ENCODE assay signal across 8 cellular contexts in genomic region chr18:22563098-22563707, GRCh38.
DNase-seq lines count a peak whose midpoint lies in the region; ATAC-seq and TF ChIP-seq lines count a peak whose summit lies in the region.

No MANE protein-coding gene starts in this region.

- H3K4me3 ChIP-seq in RWPE2 (ENCODE audit: severe bottlenecking), result no peak overlapping the region

- H3K27ac ChIP-seq in RWPE2 (ENCODE audit: poor library complexity, severe bottlenecking), result no peak overlapping the region

- TF ChIP-seq RAD21 in Ishikawa (IDR thresholded peaks at IDR 0.05; ENCODE audit: low read depth), result peak; percentile 90

- TF ChIP-seq EP300 in Ishikawa (IDR thresholded peaks at IDR 0.05; ENCODE audit: borderline replicate concordance), result no peak

- no peaks in the 10 kb centered on the region for H3K9me3 ChIP-seq in RWPE2 (ENCODE audit: severe bottlenecking)

- H3K36me3 ChIP-seq in RWPE2 (ENCODE audit: low read depth), result no peaks in the 10 kb centered on the region

- ATAC-seq in GM19438 (IDR thresholded peaks at IDR 0.05; ENCODE audit: low read depth, unreplicated experiment) (peak; percentile 62), RWPE2 (ENCODE audit: low read depth) (peak; percentile 96)

- no peaks in the 10 kb centered on the region for H3K27me3 ChIP-seq in RWPE2 (ENCODE audit: insufficient read depth, poor library complexity, severe bottlenecking)

- peak; percentile 93 for TF ChIP-seq CTCF in RWPE2 (IDR thresholded peaks at IDR 0.05; ENCODE audit: poor library complexity, severe bottlenecking)

- H3K4me1 ChIP-seq in RWPE2 (ENCODE audit: insufficient read depth, poor library complexity, severe bottlenecking), result peaks cover 13% of the 10 kb centered on the region

- DNase-seq in DMS153 treated with DMSO at 0.1 percent for 48 hours (lab: John Stamatoyannopoulos, UW; ENCODE audit: unreplicated experiment) (peak; percentile 64), RWPE2 (ENCODE audit: low spot score) (no peak), epidermal melanocyte (ENCODE audit: insufficient read length, low spot score) (peak; percentile 83), midbrain (lab: John Stamatoyannopoulos, UW) (peak; percentile 30), T-helper 9 cell (no peak), NK-92 (lab: John Stamatoyannopoulos, UW; ENCODE audit: unreplicated experiment) (no peak)

TF ChIP-seq in Ishikawa, 13 proteins besides CTCF, POLR2A, EP300 and RAD21:
- TF ChIP-seq YY1 (IDR thresholded peaks at IDR 0.05; ENCODE audit: low read depth), result no peak
- TF ChIP-seq TAF1 (IDR thresholded peaks at IDR 0.05; ENCODE audit: low read depth), result no peak
- no peak for TF ChIP-seq CREB1 (IDR thresholded peaks at IDR 0.05; ENCODE audit: low read depth)
- 0 out of 2 replicates have a peak, but pooled peaks have one; percentile 15 for TF ChIP-seq TEAD4 (IDR thresholded peaks at IDR 0.05)
TF ChIP-seq in Ishikawa: peak in this region for 1.

Comparison
In these comparisons a context has a peak if more than half of its experiments do, and no peak if none do; other contexts are left out.
1. DNase-seq: peak in DMS153 treated with DMSO at 0.1 percent for 48 hours (single experiment), epidermal melanocyte (single experiment) and midbrain (single experiment); none in RWPE2 (single experiment), T-helper 9 cell (single experiment) and NK-92 (single experiment).